Comparison of ENCODE assay signal across 16 cellular contexts in the genomic region with DNA sequence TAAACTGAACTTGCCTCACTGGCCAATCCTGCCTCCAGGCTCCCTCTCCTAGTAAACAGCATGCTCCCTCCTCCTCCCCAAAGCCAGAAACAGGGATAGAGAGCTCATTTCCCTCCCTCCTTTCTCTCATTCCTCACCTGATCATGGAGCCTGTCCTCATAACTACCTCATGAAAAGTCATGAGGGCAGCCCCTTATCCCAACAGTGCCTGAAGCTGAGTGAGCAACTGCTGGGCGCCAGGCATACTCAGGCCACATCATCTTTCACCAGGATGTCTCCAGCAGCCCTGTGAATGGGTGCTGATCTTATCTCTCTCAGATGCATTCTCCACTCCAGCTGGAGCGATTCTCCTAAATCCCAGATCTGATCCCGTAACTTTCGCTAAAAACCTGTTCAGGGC.
DNase-seq lines count a peak whose midpoint lies in the region; ATAC-seq and TF ChIP-seq lines count a peak whose summit lies in the region.
"Had no signal": no experiment of that assay in that cellular context is flagged by ENCODE, and none has a peak within 500 bp of the region (broad histone marks: within the 10 kb centered on the region; RNA-seq: fewer than 3 reads in every experiment).

No MANE protein-coding gene starts in this region.

- H2BK120ac ChIP-seq in mesenchymal stem cell (ENCODE audit: low read depth, low read length), result no peak overlapping the region

- TF ChIP-seq CTCF in chondrocyte (IDR thresholded peaks at IDR 0.05) (no peak), ovary (IDR thresholded peaks at IDR 0.05) (no peak)

- H2BK5ac ChIP-seq in mesenchymal stem cell (ENCODE audit: low read depth, low read length, poor library complexity, severe bottlenecking), result no peak overlapping the region

- H3K4me1 Mint-ChIP-seq in chondrocyte (ENCODE audit: low read depth), result peaks cover 52% of the 10 kb centered on the region

- H3K36me3 Mint-ChIP-seq in chondrocyte (ENCODE audit: low read depth), result peaks cover 14% of the 10 kb centered on the region
- H3K36me3 Mint-ChIP-seq: stimulated activated memory B cell treated with anti-CD40 and anti-IgM and Interleukin-4, amounts not matched to agents 10 μg/mL and 1 μg/mL and 100 μg/mL, for 72 hours had no signal

- intact Hi-C loops in ovary (cut with DNase I), result no loop called here

- peak overlapping the region in 1 of 2 experiments; percentile 2 for H3K14ac ChIP-seq in mesenchymal stem cell (ENCODE audit: low read length in 2 of 2)

- H3K36me3 ChIP-seq in ACC112 (ENCODE audit: insufficient read depth, low read length) (no peaks in the 10 kb centered on the region), mesenchymal stem cell (ENCODE audit: control insufficient read depth in 1 of 2, insufficient read depth in 2 of 2, low read depth in 1 of 2, low read length in 2 of 2) (no peaks in the 10 kb centered on the region), ovary (no peaks in the 10 kb centered on the region)
- H3K36me3 ChIP-seq: thyroid gland had no signal

- H3K9me3 ChIP-seq in mesenchymal stem cell (ENCODE audit: control insufficient read depth, low read length) (no peaks in the 10 kb centered on the region), ovary (no peaks in the 10 kb centered on the region)
- H3K9me3 ChIP-seq: thyroid gland had no signal

- peaks cover 3% of the 10 kb centered on the region for H3K79me1 ChIP-seq in mesenchymal stem cell (replicated peaks; ENCODE audit: low read length, poor library complexity, severe bottlenecking)

- no peak for TF ChIP-seq POLR2A in ovary (IDR thresholded peaks at IDR 0.05)

- peak overlapping the region; percentile 2 for H3K27ac Mint-ChIP-seq in chondrocyte (ENCODE audit: unreplicated experiment)
- H3K27ac Mint-ChIP-seq: stimulated activated memory B cell treated with anti-CD40 and anti-IgM and Interleukin-4, amounts not matched to agents 10 μg/mL and 1 μg/mL and 100 μg/mL, for 72 hours had no signal

- peak overlapping the region; percentile 68 for H2AK5ac ChIP-seq in mesenchymal stem cell (ENCODE audit: low read length, severe bottlenecking)

- H3K27ac ChIP-seq in ACC112 (ENCODE audit: low read depth, low read length) (peak overlapping the region; percentile 12; the same call in 1 of the 2 replicates), mesenchymal stem cell (ENCODE audit: low read length, poor library complexity, severe bottlenecking) (no peak overlapping the region), ovary (no peak overlapping the region)
- H3K27ac ChIP-seq: C4-2B, thyroid gland had no signal

- H4K91ac ChIP-seq in mesenchymal stem cell (ENCODE audit: low read length), result no peak overlapping the region

- H4K8ac ChIP-seq in mesenchymal stem cell (ENCODE audit: low read length), result peak overlapping the region; percentile 19

- no peak overlapping the region for H2BK15ac ChIP-seq in mesenchymal stem cell (ENCODE audit: low read depth, poor library complexity, severe bottlenecking)

- no peak for TF ChIP-seq EP300 in ovary (IDR thresholded peaks at IDR 0.05)

- H3K4me3 ChIP-seq in ACC112 (ENCODE audit: low read depth, low read length), result no peak overlapping the region
- H3K4me3 ChIP-seq in mesenchymal stem cell (ENCODE audit: insufficient read depth in 1 of 2, low read depth in 1 of 2, low read length in 2 of 2), result no peak overlapping the region
- no peak overlapping the region for H3K4me3 ChIP-seq in ovary
- H3K4me3 ChIP-seq: thyroid gland had no signal

- no peak overlapping the region for H3K18ac ChIP-seq in mesenchymal stem cell (ENCODE audit: low read depth in 1 of 2, low read length in 2 of 2)

- H3K79me2 ChIP-seq in ACC112 (ENCODE audit: control insufficient read depth, insufficient read depth, low read length, unreplicated experiment), result peaks cover 26% of the 10 kb centered on the region

- no peaks in the 10 kb centered on the region for H3K9me3 Mint-ChIP-seq in chondrocyte (ENCODE audit: low read depth)
- H3K9me3 Mint-ChIP-seq: stimulated activated memory B cell treated with anti-CD40 and anti-IgM and Interleukin-4, amounts not matched to agents 10 μg/mL and 1 μg/mL and 100 μg/mL, for 72 hours had no signal

- H3K27me3 Mint-ChIP-seq in chondrocyte (ENCODE audit: low read depth), result no peaks in the 10 kb centered on the region

- DNase-seq in M059J (ENCODE audit: low read depth) (peak; percentile 73), chondrocyte (ENCODE audit: low spot score) (no peak), mesenchymal stem cell (no peak), NOMO-1 treated with DMSO at 0.1 percent for 48 hours (lab: John Stamatoyannopoulos, UW; ENCODE audit: unreplicated experiment) (no peak), ovary (no peak), DMS79 treated with DMSO at 0.1 percent for 48 hours (lab: John Stamatoyannopoulos, UW) (no peak)
- DNase-seq: activated CD4-positive, CD25-positive, alpha-beta regulatory T cell; DMS 273 treated with DMSO at 0.1 percent for 48 hours; naive thymus-derived CD8-positive, alpha-beta T cell; NCI-H1436 treated with DMSO at 0.1 percent for 48 hours; SHP77 treated with DMSO at 0.1 percent for 48 hours; thyroid gland had no signal

- no peak overlapping the region for H3K4me2 ChIP-seq in mesenchymal stem cell (ENCODE audit: low read length, poor library complexity, severe bottlenecking)

- H3K27me3 ChIP-seq in ACC112 (ENCODE audit: insufficient read depth, low read length), result no peaks in the 10 kb centered on the region
- no peaks in the 10 kb centered on the region for H3K27me3 ChIP-seq in mesenchymal stem cell (ENCODE audit: control insufficient read depth in 1 of 2, insufficient read depth in 1 of 2, low read length in 2 of 2)
- no peaks in the 10 kb centered on the region for H3K27me3 ChIP-seq in ovary
- H3K27me3 ChIP-seq: thyroid gland had no signal

- H3K4me1 ChIP-seq in ACC112 (ENCODE audit: control insufficient read depth, insufficient read depth, low read length, unreplicated experiment) (peaks cover 27% of the 10 kb centered on the region), mesenchymal stem cell (ENCODE audit: control insufficient read depth, insufficient read depth, low read depth, low read length) (peaks cover 7% of the 10 kb centered on the region), ovary (ENCODE audit: insufficient read depth) (no peaks in the 10 kb centered on the region)

- no peak overlapping the region for H3K9ac ChIP-seq in mesenchymal stem cell (ENCODE audit: low read length)

- H3K4ac ChIP-seq in mesenchymal stem cell (ENCODE audit: low read depth in 1 of 2, low read length in 2 of 2), result no peak overlapping the region

- no peak overlapping the region for H3K23ac ChIP-seq in mesenchymal stem cell (ENCODE audit: low read length in 2 of 2)

- no peak for ATAC-seq in HG03457 (IDR thresholded peaks at IDR 0.05; ENCODE audit: unreplicated experiment)
- ATAC-seq: naive thymus-derived CD8-positive, alpha-beta T cell; stimulated activated memory B cell treated with anti-CD40 and anti-IgM and Interleukin-4, amounts not matched to agents 10 μg/mL and 1 μg/mL and 100 μg/mL, for 72 hours had no signal

- peak overlapping the region in 1 of 2 experiments; percentile 23 for H2BK12ac ChIP-seq in mesenchymal stem cell (ENCODE audit: low read length in 2 of 2)

- WGBS in mesenchymal stem cell, result 82% methylated on average over 4 of the region's 4 CpGs
- WGBS in ovary, 3 donors, result 92 to 96% (median 94%) methylated on average over 4 of the region's 4 CpGs

- no peak overlapping the region for H2AFZ ChIP-seq in ACC112 (ENCODE audit: low read length, unreplicated experiment)
- H2AFZ ChIP-seq in mesenchymal stem cell (ENCODE audit: low read depth, low read length), result no peak overlapping the region

- H3K4me3 Mint-ChIP-seq in chondrocyte (ENCODE audit: unreplicated experiment), result no peak overlapping the region
- H3K4me3 Mint-ChIP-seq: stimulated activated memory B cell treated with anti-CD40 and anti-IgM and Interleukin-4, amounts not matched to agents 10 μg/mL and 1 μg/mL and 100 μg/mL, for 72 hours had no signal
